1 cellular context compared by ENCODE assay signal in genomic region chr2:85551698-85552678, GRCh38.
A peak's percentile ranks its signal among the peaks of the same experiment; 100 is the strongest.
TF ChIP-seq lines count a peak whose summit lies in the region.

No MANE protein-coding gene starts in this region.

TF ChIP-seq in HepG2, 621 proteins besides CTCF, POLR2A, EP300 and RAD21 (continued from another document and continues in another):
- TF ChIP-seq ZBTB37 (CRISPR knock-in tag; IDR thresholded peaks at IDR 0.05), result no peak
- TF ChIP-seq HOXA7 (CRISPR knock-in tag; IDR thresholded peaks at IDR 0.05), result no peak
- TF ChIP-seq HDAC2 (CRISPR knock-in tag; IDR thresholded peaks at IDR 0.05), result 0 out of 2 replicates have a peak, but pooled peaks have one; percentile 26
- no peak for TF ChIP-seq NRL (CRISPR knock-in tag; IDR thresholded peaks at IDR 0.05; ENCODE audit: borderline replicate concordance)
- no peak for TF ChIP-seq ZFX (CRISPR knock-in tag; IDR thresholded peaks at IDR 0.05; ENCODE audit: low read depth)
- TF ChIP-seq ZNF20 (CRISPR knock-in tag; IDR thresholded peaks at IDR 0.05), result no peak
- TF ChIP-seq PPARG (CRISPR knock-in tag; conservative IDR thresholded peaks at IDR 0.05), result peak; percentile 54; the same call in 1 of the 2 replicates
- TF ChIP-seq ZBTB7A (CRISPR knock-in tag; IDR thresholded peaks at IDR 0.05), result no peak
- TF ChIP-seq PLSCR1 (CRISPR knock-in tag; IDR thresholded peaks at IDR 0.05; ENCODE audit: borderline replicate concordance), result no peak
- no peak for TF ChIP-seq ZNF512B (CRISPR knock-in tag; IDR thresholded peaks at IDR 0.05; ENCODE audit: borderline replicate concordance)
- no peak for TF ChIP-seq ZNF296 (CRISPR knock-in tag; conservative IDR thresholded peaks at IDR 0.05)
- peak; percentile 10; the same call in 1 of the 2 replicates for TF ChIP-seq FOXO1 (CRISPR knock-in tag; IDR thresholded peaks at IDR 0.05)
- TF ChIP-seq GLI4 (CRISPR knock-in tag; IDR thresholded peaks at IDR 0.05; ENCODE audit: borderline replicate concordance), result no peak
- no peak for TF ChIP-seq ATF1 (CRISPR knock-in tag; IDR thresholded peaks at IDR 0.05)
- TF ChIP-seq HMG20B (CRISPR knock-in tag; conservative IDR thresholded peaks at IDR 0.05), result no peak
- TF ChIP-seq AGO2 (optimal IDR thresholded peaks at IDR 0.05; ENCODE audit: low read depth, low read length), result no peak
- TF ChIP-seq ZNF3 (CRISPR knock-in tag; IDR thresholded peaks at IDR 0.05), result no peak
- TF ChIP-seq KLF12 (CRISPR knock-in tag; IDR thresholded peaks at IDR 0.05; ENCODE audit: borderline replicate concordance), result no peak
- TF ChIP-seq ZNF619 (CRISPR knock-in tag; IDR thresholded peaks at IDR 0.05), result no peak; the same call in 1 of the 2 replicates
- no peak for TF ChIP-seq ZSCAN31 (CRISPR knock-in tag; IDR thresholded peaks at IDR 0.05; ENCODE audit: low read depth)
- TF ChIP-seq STAT5B (CRISPR knock-in tag; IDR thresholded peaks at IDR 0.05), result no peak
- no peak for TF ChIP-seq ZNF691 (CRISPR knock-in tag; IDR thresholded peaks at IDR 0.05; ENCODE audit: borderline replicate concordance, low read depth)
- no peak for TF ChIP-seq SAFB2 (CRISPR knock-in tag; IDR thresholded peaks at IDR 0.05; ENCODE audit: borderline replicate concordance, low read depth)
- no peak for TF ChIP-seq ZNF329 (CRISPR knock-in tag; IDR thresholded peaks at IDR 0.05; ENCODE audit: low read depth)
- TF ChIP-seq NFYC (CRISPR knock-in tag; IDR thresholded peaks at IDR 0.05), result no peak
- no peak for TF ChIP-seq HIVEP1 (CRISPR knock-in tag; IDR thresholded peaks at IDR 0.05)
- TF ChIP-seq ARID4A (CRISPR knock-in tag; IDR thresholded peaks at IDR 0.05; ENCODE audit: borderline replicate concordance), result peak; percentile 44; the same call in 1 of the 2 replicates
- TF ChIP-seq MLX (CRISPR knock-in tag; IDR thresholded peaks at IDR 0.05), result no peak
- TF ChIP-seq CENPX (CRISPR knock-in tag; IDR thresholded peaks at IDR 0.05), result no peak
- TF ChIP-seq PLRG1 (conservative IDR thresholded peaks at IDR 0.05), result no peak
- TF ChIP-seq ZNF704 (CRISPR knock-in tag; IDR thresholded peaks at IDR 0.05; ENCODE audit: borderline replicate concordance), result no peak
- TF ChIP-seq ZNF484 (CRISPR knock-in tag; IDR thresholded peaks at IDR 0.05; ENCODE audit: borderline replicate concordance, low read depth), result no peak
- TF ChIP-seq REXO4 (CRISPR knock-in tag; IDR thresholded peaks at IDR 0.05; ENCODE audit: borderline replicate concordance), result no peak
- no peak for TF ChIP-seq PAF1 (CRISPR knock-in tag; IDR thresholded peaks at IDR 0.05)
- 0 out of 2 replicates have a peak, but pooled peaks have one; percentile 4 for TF ChIP-seq ZNF44 (CRISPR knock-in tag; IDR thresholded peaks at IDR 0.05)
- TF ChIP-seq KLF11 (CRISPR knock-in tag; IDR thresholded peaks at IDR 0.05), result peak; percentile 51; the same call in 1 of the 2 replicates
- no peak for TF ChIP-seq ZNF773 (CRISPR knock-in tag; IDR thresholded peaks at IDR 0.05; ENCODE audit: borderline replicate concordance)
- 0 out of 2 replicates have a peak, but pooled peaks have one; percentile 4 for TF ChIP-seq ZFP91 (CRISPR knock-in tag; IDR thresholded peaks at IDR 0.05; ENCODE audit: borderline replicate concordance)
- TF ChIP-seq ARNT (IDR thresholded peaks at IDR 0.05), result no peak
- no peak for TF ChIP-seq ZHX1 (CRISPR knock-in tag; IDR thresholded peaks at IDR 0.05; ENCODE audit: low read depth)
- TF ChIP-seq ZBTB39 (CRISPR knock-in tag; IDR thresholded peaks at IDR 0.05), result no peak
- TF ChIP-seq SMARCE1 (IDR thresholded peaks at IDR 0.05; ENCODE audit: borderline replicate concordance), result no peak
- no peak for TF ChIP-seq ZNF333 (CRISPR knock-in tag; IDR thresholded peaks at IDR 0.05; ENCODE audit: borderline replicate concordance)
- TF ChIP-seq ZNF224 (CRISPR knock-in tag; IDR thresholded peaks at IDR 0.05), result no peak
- TF ChIP-seq ZNF776 (CRISPR knock-in tag; IDR thresholded peaks at IDR 0.05), result no peak
